Comparison of ENCODE assay signal across 25 cellular contexts in genomic region chr1:53334312-53334711, GRCh38. TPM values are rescaled to one million over a fixed set of nuclear protein-coding genes. Genes with fewer than 3 reads are reported as not detected.
A peak's percentile ranks its signal among the peaks of the same experiment; 100 is the strongest.
DNase-seq lines count a peak whose midpoint lies in the region; ATAC-seq and TF ChIP-seq lines count a peak whose summit lies in the region.
"Had no signal": no experiment of that assay in that cellular context is flagged by ENCODE, and none has a peak within 500 bp of the region (broad histone marks: within the 10 kb centered on the region; RNA-seq: fewer than 3 reads in every experiment).

No MANE protein-coding gene starts in this region.

- no peaks in the 10 kb centered on the region for H3K36me3 Mint-ChIP-seq in activated B cell treated with CpG ODN at 0.5 μM for 24 hours (ENCODE audit: low read depth)
- peaks cover 12% of the 10 kb centered on the region for H3K36me3 Mint-ChIP-seq in activated T-helper 2 cell treated with anti-CD3 and anti-CD28 coated beads, Interferon-gamma antibody, Interleukin-2, Interleukin-4, amounts not matched to agents 10 μg/mL and 5 μg/mL and 100 μg/mL, durations not matched to agents 14 hours and 24 hours and 36 hours (ENCODE audit: low read depth)
- H3K36me3 Mint-ChIP-seq in WTC11: no peaks in the 10 kb centered on the region
- H3K36me3 Mint-ChIP-seq: natural killer cell treated with Interleukin-12 subunit alpha and Interleukin-12 subunit beta and Interleukin-15 and Interleukin-18, amount 100 ng/mL, for 72 hours had no signal

- H3K36me3 ChIP-seq in left ventricle myocardium inferior: no peaks in the 10 kb centered on the region
- H3K36me3 ChIP-seq: brain microvascular endothelial cell, thoracic aorta, vagina had no signal

- peak overlapping the region; percentile 66 for H3K27ac Mint-ChIP-seq in activated B cell treated with CpG ODN at 0.5 μM for 24 hours
- no peak overlapping the region for H3K27ac Mint-ChIP-seq in activated T-helper 2 cell treated with anti-CD3 and anti-CD28 coated beads, Interferon-gamma antibody, Interleukin-2, Interleukin-4, amounts not matched to agents 10 μg/mL and 5 μg/mL and 100 μg/mL, durations not matched to agents 14 hours and 24 hours and 36 hours
- no peak overlapping the region for H3K27ac Mint-ChIP-seq in WTC11
- H3K27ac Mint-ChIP-seq: activated naive CD4-positive, alpha-beta T cell treated with anti-CD3 and anti-CD28 coated beads, Interleukin-2, amount 10 ng/mL, durations not matched to agents 7 days and 5 days; stimulated activated naive CD8-positive, alpha-beta T cell treated with anti-CD3 and anti-CD28 coated beads, Interleukin-15, Interleukin-2, amounts not matched to agents 100 ng/mL and 50 ng/mL, for 24 hours had no signal

- no peaks in the 10 kb centered on the region for H3K9me3 ChIP-seq in left ventricle myocardium inferior (replicated peaks)
- H3K9me3 ChIP-seq: thoracic aorta, vagina had no signal

- no peaks in the 10 kb centered on the region for H3K9me3 Mint-ChIP-seq in activated B cell treated with CpG ODN at 0.5 μM for 24 hours
- H3K9me3 Mint-ChIP-seq in activated T-helper 2 cell treated with anti-CD3 and anti-CD28 coated beads, Interferon-gamma antibody, Interleukin-2, Interleukin-4, amounts not matched to agents 10 μg/mL and 5 μg/mL and 100 μg/mL, durations not matched to agents 14 hours and 24 hours and 36 hours: no peaks in the 10 kb centered on the region
- no peaks in the 10 kb centered on the region for H3K9me3 Mint-ChIP-seq in WTC11
- H3K9me3 Mint-ChIP-seq: activated naive CD4-positive, alpha-beta T cell treated with anti-CD3 and anti-CD28 coated beads, Interleukin-2, amount 10 ng/mL, durations not matched to agents 7 days and 5 days; natural killer cell treated with Interleukin-12 subunit alpha and Interleukin-12 subunit beta and Interleukin-15 and Interleukin-18, amount 100 ng/mL, for 72 hours; stimulated activated naive CD8-positive, alpha-beta T cell treated with anti-CD3 and anti-CD28 coated beads, Interleukin-15, Interleukin-2, amounts not matched to agents 100 ng/mL and 50 ng/mL, for 24 hours had no signal

- intact Hi-C loops in left cardiac atrium (cut with DNase I) (no loop called here), left ventricle myocardium inferior (cut with micrococcal nuclease) (no loop called here), activated B cell treated with CpG ODN at 0.5 μM for 24 hours (cut with micrococcal nuclease) (no loop called here), posterior vena cava (cut with DNase I) (no loop called here)
- intact Hi-C loops in activated T-helper 2 cell treated with anti-CD3 and anti-CD28 coated beads, Interferon-gamma antibody, Interleukin-2, Interleukin-4, amounts not matched to agents 10 μg/mL and 5 μg/mL and 100 μg/mL, durations not matched to agents 14 hours and 24 hours and 36 hours (cut with micrococcal nuclease): no loop called here

- no peak overlapping the region for H3K27ac ChIP-seq in left ventricle myocardium inferior (replicated peaks)
- H3K27ac ChIP-seq: brain microvascular endothelial cell, SK-N-MC, thoracic aorta, vagina had no signal

- H3K4me3 ChIP-seq in left ventricle myocardium inferior: no peak overlapping the region
- H3K4me3 ChIP-seq: SK-N-MC, thoracic aorta, vagina had no signal

- TF ChIP-seq CTCF in left ventricle myocardium inferior (IDR thresholded peaks at IDR 0.05; ENCODE audit: borderline replicate concordance) (no peak), activated B cell treated with CpG ODN at 0.5 μM for 24 hours (IDR thresholded peaks at IDR 0.05) (no peak), WTC11 (IDR thresholded peaks at IDR 0.05) (no peak)

- H3K4me1 Mint-ChIP-seq in activated B cell treated with CpG ODN at 0.5 μM for 24 hours (peaks cover 10% of the 10 kb centered on the region), WTC11 (peaks cover 1% of the 10 kb centered on the region; the same call in 1 of the 2 replicates)
- H3K4me1 Mint-ChIP-seq in activated T-helper 2 cell treated with anti-CD3 and anti-CD28 coated beads, Interferon-gamma antibody, Interleukin-2, Interleukin-4, amounts not matched to agents 10 μg/mL and 5 μg/mL and 100 μg/mL, durations not matched to agents 14 hours and 24 hours and 36 hours (ENCODE audit: low read depth): peaks cover 11% of the 10 kb centered on the region

- CTCF ChIA-PET in activated B cell treated with CpG ODN at 0.5 μM for 24 hours (lab: Charles Lee) (interaction anchor here (0.8 kb wide), 1 partner anchor 56 kb away, joined by 3 read pairs; no protein-coding TSS in a partner anchor), WTC11 (lab: Charles Lee) (interaction anchor here (1.0 kb wide), 1 partner anchor 9 kb away, joined by 3 read pairs; no protein-coding TSS in a partner anchor)

- POLR2A ChIA-PET in activated B cell treated with CpG ODN at 0.5 μM for 24 hours (lab: Charles Lee) (interaction anchor here (0.6 to 2.4 kb wide), 3 partner anchors 8 to 33 kb away, joined by 3 to 12 read pairs (median 3); no protein-coding TSS in a partner anchor), WTC11 (lab: Charles Lee) (interaction anchor here (0.7 kb wide), 1 partner anchor 64 kb away, joined by 3 read pairs; no protein-coding TSS in a partner anchor)

- no peaks in the 10 kb centered on the region for H3K4me1 ChIP-seq in left ventricle myocardium inferior
- H3K4me1 ChIP-seq: vagina had no signal

- ATAC-seq in left cardiac atrium (no peak), activated B cell treated with CpG ODN at 0.5 μM for 24 hours (ENCODE audit: low read depth) (no peak), WTC11 (no peak)
- ATAC-seq: left colon, PC-3 had no signal

- H3K27me3 Mint-ChIP-seq in activated B cell treated with CpG ODN at 0.5 μM for 24 hours: no peaks in the 10 kb centered on the region
- no peaks in the 10 kb centered on the region for H3K27me3 Mint-ChIP-seq in activated T-helper 2 cell treated with anti-CD3 and anti-CD28 coated beads, Interferon-gamma antibody, Interleukin-2, Interleukin-4, amounts not matched to agents 10 μg/mL and 5 μg/mL and 100 μg/mL, durations not matched to agents 14 hours and 24 hours and 36 hours (ENCODE audit: low read depth)
- peaks cover 2% of the 10 kb centered on the region; the same call in 1 of the 2 replicates for H3K27me3 Mint-ChIP-seq in WTC11 (ENCODE audit: low read depth)
- H3K27me3 Mint-ChIP-seq: natural killer cell treated with Interleukin-12 subunit alpha and Interleukin-12 subunit beta and Interleukin-15 and Interleukin-18, amount 100 ng/mL, for 72 hours; stimulated activated naive CD8-positive, alpha-beta T cell treated with anti-CD3 and anti-CD28 coated beads, Interleukin-15, Interleukin-2, amounts not matched to agents 100 ng/mL and 50 ng/mL, for 24 hours had no signal

- DNase-seq in left cardiac atrium (peak; percentile 2), left ventricle myocardium inferior (no peak), activated B cell treated with CpG ODN at 0.5 μM for 24 hours (no peak), posterior vena cava (ENCODE audit: low spot score) (peak; percentile 18), NCI-H1105 treated with DMSO at 0.1 percent for 48 hours (lab: John Stamatoyannopoulos, UW) (no peak), WTC11 (ENCODE audit: low spot score) (no peak)
- DNase-seq in activated T-helper 2 cell treated with anti-CD3 and anti-CD28 coated beads, Interferon-gamma antibody, Interleukin-2, Interleukin-4, amounts not matched to agents 10 μg/mL and 5 μg/mL and 100 μg/mL, durations not matched to agents 14 hours and 24 hours and 36 hours (ENCODE audit: low spot score): no peak
- DNase-seq: amygdala, brain microvascular endothelial cell, cerebellar nuclear complex, DMS 273 treated with DMSO at 0.1 percent for 48 hours, EL, hypothalamus, KG1, left colon, mammary epithelial cell, NCI-H524, occipital lobe, PC-3 had no signal

- H3K27me3 ChIP-seq in left ventricle myocardium inferior (ENCODE audit: low read depth): peaks cover 28% of the 10 kb centered on the region
- H3K27me3 ChIP-seq: vagina had no signal

- H3K4me3 Mint-ChIP-seq in activated B cell treated with CpG ODN at 0.5 μM for 24 hours: no peak overlapping the region
- no peak overlapping the region for H3K4me3 Mint-ChIP-seq in activated T-helper 2 cell treated with anti-CD3 and anti-CD28 coated beads, Interferon-gamma antibody, Interleukin-2, Interleukin-4, amounts not matched to agents 10 μg/mL and 5 μg/mL and 100 μg/mL, durations not matched to agents 14 hours and 24 hours and 36 hours (ENCODE audit: low read depth)
- no peak overlapping the region for H3K4me3 Mint-ChIP-seq in WTC11
- H3K4me3 Mint-ChIP-seq: activated naive CD4-positive, alpha-beta T cell treated with anti-CD3 and anti-CD28 coated beads, Interleukin-2, amount 10 ng/mL, durations not matched to agents 7 days and 5 days; natural killer cell treated with Interleukin-12 subunit alpha and Interleukin-12 subunit beta and Interleukin-15 and Interleukin-18, amount 100 ng/mL, for 72 hours; stimulated activated naive CD8-positive, alpha-beta T cell treated with anti-CD3 and anti-CD28 coated beads, Interleukin-15, Interleukin-2, amounts not matched to agents 100 ng/mL and 50 ng/mL, for 24 hours had no signal

TF ChIP-seq in WTC11, 78 proteins besides CTCF, POLR2A, EP300 and RAD21 (continues in another document):
- no peak for TF ChIP-seq OVOL2 (CRISPR knock-in tag; IDR thresholded peaks at IDR 0.05; ENCODE audit: borderline replicate concordance)
- TF ChIP-seq GABPB1 (CRISPR knock-in tag; IDR thresholded peaks at IDR 0.05): no peak

RNA-seq across cellular contexts. Expression of gene LRP8, which starts 6.4 kb away (rescaled TPM):
- total RNA-seq in left cardiac atrium: 1 to 10 TPM; 1.7 to 4.1 TPM
- 1.8 TPM for total RNA-seq in left ventricle myocardium inferior
- total RNA-seq in activated B cell treated with CpG ODN at 0.5 μM for 24 hours: 25.1 and 40.6 TPM in 2 replicates
- total RNA-seq in posterior vena cava: 1 to 10 TPM; 5.7 to 7.2 TPM
- total RNA-seq in activated T-helper 2 cell treated with anti-CD3 and anti-CD28 coated beads, Interferon-gamma antibody, Interleukin-2, Interleukin-4, amounts not matched to agents 10 μg/mL and 5 μg/mL and 100 μg/mL, durations not matched to agents 14 hours and 24 hours and 36 hours: 78.0 and 82.1 TPM in 2 replicates
- 61.9 to 69.5 TPM (median 66.6 TPM) in 3 replicates for total RNA-seq in WTC11 (2021)

Comparison
In these comparisons a context has a peak if more than half of its experiments do, and no peak if none do; other contexts are left out.
1. DNase-seq: peak in left cardiac atrium (single experiment) and posterior vena cava (single experiment); none in left ventricle myocardium inferior (single experiment), activated B cell treated with CpG ODN at 0.5 μM for 24 hours (single experiment), NCI-H1105 treated with DMSO at 0.1 percent for 48 hours (single experiment), activated T-helper 2 cell treated with anti-CD3 and anti-CD28 coated beads, Interferon-gamma antibody, Interleukin-2, Interleukin-4, amounts not matched to agents 10 μg/mL and 5 μg/mL and 100 μg/mL, durations not matched to agents 14 hours and 24 hours and 36 hours (single experiment) and WTC11 (single experiment).